ENCODE assay signal across 13 cellular contexts in the genomic region with DNA sequence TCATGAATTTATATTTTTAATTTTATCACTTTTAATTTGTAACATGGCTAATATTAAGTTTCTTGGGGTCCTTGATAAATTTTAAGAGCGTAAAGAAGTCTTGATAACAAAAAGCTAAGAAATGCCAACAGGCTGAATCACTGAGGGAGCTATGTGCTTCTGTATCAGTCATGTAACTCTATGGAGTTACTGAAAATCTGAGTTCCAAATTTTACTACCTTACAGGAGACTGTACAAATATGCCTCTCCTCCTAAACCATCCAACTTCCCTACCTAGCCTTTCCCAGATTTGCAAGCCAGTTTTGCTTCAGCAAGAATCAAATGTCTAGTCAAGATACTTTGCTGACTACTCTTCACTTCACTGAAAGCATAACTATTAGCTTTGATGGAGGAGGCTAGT. TPM values are rescaled to one million over a fixed set of nuclear protein-coding genes. Genes with fewer than 3 reads are reported as not detected.
DNase-seq lines count a peak whose midpoint lies in the region; ATAC-seq and TF ChIP-seq lines count a peak whose summit lies in the region.
"Had no signal": no experiment of that assay in that cellular context is flagged by ENCODE, and none has a peak within 500 bp of the region (broad histone marks: within the 10 kb centered on the region; RNA-seq: fewer than 3 reads in every experiment).

No MANE protein-coding gene starts in this region.

- H3K27ac Mint-ChIP-seq in HFFc6, result peak overlapping the region; percentile 89
- no peak overlapping the region for H3K27ac Mint-ChIP-seq in activated naive CD4-positive, alpha-beta T cell treated with anti-CD3 and anti-CD28 coated beads for 36 hours
- no peak overlapping the region for H3K27ac Mint-ChIP-seq in activated CD8-positive, alpha-beta T cell treated with anti-CD3 and anti-CD28 coated beads, Interleukin-2, amount 10 ng/mL, durations not matched to agents 7 days and 5 days
- H3K27ac Mint-ChIP-seq: activated CD4-positive, alpha-beta memory T cell treated with anti-CD3 and anti-CD28 coated beads, Interleukin-2, amount 10 ng/mL, durations not matched to agents 7 days and 5 days; activated naive CD8-positive, alpha-beta T cell treated with anti-CD3 and anti-CD28 coated beads for 36 hours; memory B cell had no signal

- H4K20me1 ChIP-seq in fibroblast of lung (ENCODE audit: control insufficient read depth, extremely low read depth, insufficient read depth, low read length), result no peaks in the 10 kb centered on the region

- peaks cover 96% of the 10 kb centered on the region for H3K4me1 Mint-ChIP-seq in HFFc6 (ENCODE audit: low read depth)
- H3K4me1 Mint-ChIP-seq in activated naive CD4-positive, alpha-beta T cell treated with anti-CD3 and anti-CD28 coated beads for 36 hours (ENCODE audit: low read depth), result peaks cover 1% of the 10 kb centered on the region
- peaks cover 5% of the 10 kb centered on the region for H3K4me1 Mint-ChIP-seq in activated CD8-positive, alpha-beta T cell treated with anti-CD3 and anti-CD28 coated beads, Interleukin-2, amount 10 ng/mL, durations not matched to agents 7 days and 5 days (ENCODE audit: low read depth)
- H3K4me1 Mint-ChIP-seq: activated naive CD8-positive, alpha-beta T cell treated with anti-CD3 and anti-CD28 coated beads for 36 hours; memory B cell had no signal

- peaks cover 79% of the 10 kb centered on the region for H3K36me3 Mint-ChIP-seq in HFFc6 (ENCODE audit: low read depth)
- H3K36me3 Mint-ChIP-seq in activated naive CD4-positive, alpha-beta T cell treated with anti-CD3 and anti-CD28 coated beads for 36 hours (ENCODE audit: low read depth), result peaks cover 27% of the 10 kb centered on the region
- H3K36me3 Mint-ChIP-seq in activated CD8-positive, alpha-beta T cell treated with anti-CD3 and anti-CD28 coated beads, Interleukin-2, amount 10 ng/mL, durations not matched to agents 7 days and 5 days (ENCODE audit: low read depth), result peaks cover 12% of the 10 kb centered on the region

- CTCF ChIA-PET in activated naive CD4-positive, alpha-beta T cell treated with anti-CD3 and anti-CD28 coated beads for 36 hours (lab: Charles Lee), result no interaction called here
- CTCF ChIA-PET in activated CD8-positive, alpha-beta T cell treated with anti-CD3 and anti-CD28 coated beads, Interleukin-2, amount 10 ng/mL, durations not matched to agents 7 days and 5 days (lab: Charles Lee), result interaction anchor here (1.0 kb wide), 1 partner anchor 55 kb away, joined by 3 read pairs; no protein-coding TSS in a partner anchor
- CTCF ChIA-PET in HEK293T (lab: Yijun Ruan, JAX), result interaction anchor here (0.6 kb wide), 1 partner anchor 418 kb away, joined by 3 read pairs; no protein-coding TSS in a partner anchor

- POLR2A ChIA-PET in activated CD8-positive, alpha-beta T cell treated with anti-CD3 and anti-CD28 coated beads, Interleukin-2, amount 10 ng/mL, durations not matched to agents 7 days and 5 days (lab: Charles Lee), result no interaction called here
- POLR2A ChIA-PET in HEK293T (lab: Yijun Ruan, JAX), result no interaction called here

- peak overlapping the region; percentile 80 for H3K27ac ChIP-seq in fibroblast of lung (ENCODE audit: insufficient read depth, low read length)

- H3K4me2 ChIP-seq in fibroblast of lung (ENCODE audit: extremely low read depth, insufficient read depth, low read length) (peak overlapping the region; percentile 72), skeletal muscle satellite cell (ENCODE audit: low read length) (peak overlapping the region; percentile 57)

- peaks cover 73% of the 10 kb centered on the region for H3K27me3 Mint-ChIP-seq in HFFc6 (ENCODE audit: insufficient read depth)
- no peaks in the 10 kb centered on the region for H3K27me3 Mint-ChIP-seq in activated naive CD4-positive, alpha-beta T cell treated with anti-CD3 and anti-CD28 coated beads for 36 hours (ENCODE audit: low read depth)
- no peaks in the 10 kb centered on the region for H3K27me3 Mint-ChIP-seq in activated CD8-positive, alpha-beta T cell treated with anti-CD3 and anti-CD28 coated beads, Interleukin-2, amount 10 ng/mL, durations not matched to agents 7 days and 5 days (ENCODE audit: low read depth)
- H3K27me3 Mint-ChIP-seq: activated CD4-positive, alpha-beta memory T cell treated with anti-CD3 and anti-CD28 coated beads, Interleukin-2, amount 10 ng/mL, durations not matched to agents 7 days and 5 days; activated naive CD8-positive, alpha-beta T cell treated with anti-CD3 and anti-CD28 coated beads for 36 hours; memory B cell had no signal

- H3K36me3 ChIP-seq in fibroblast of lung (ENCODE audit: control insufficient read depth, insufficient read depth, low read length) (peaks cover 5% of the 10 kb centered on the region), skeletal muscle satellite cell (ENCODE audit: insufficient read depth, low read length) (peaks cover 46% of the 10 kb centered on the region)

- TF ChIP-seq CTCF in HFFc6 (IDR thresholded peaks at IDR 0.05) (no peak), fibroblast of lung (conservative IDR thresholded peaks at IDR 0.05 in 1 of 2, IDR thresholded peaks at IDR 0.05 in 1 of 2; ENCODE audit: low read depth in 1 of 2, low read length in 2 of 2) (no peak)

- intact Hi-C loops in activated naive CD4-positive, alpha-beta T cell treated with anti-CD3 and anti-CD28 coated beads for 36 hours (cut with micrococcal nuclease), result no loop called here

- ATAC-seq in SK-N-SH treated with all-trans-retinoic acid at 6 μM for 48 hours, result peak; percentile 53
- no peak for ATAC-seq in activated CD8-positive, alpha-beta T cell treated with anti-CD3 and anti-CD28 coated beads, Interleukin-2, amount 10 ng/mL, durations not matched to agents 7 days and 5 days
- ATAC-seq: sciatic nerve had no signal

- H3K27me3 ChIP-seq in fibroblast of lung (ENCODE audit: control insufficient read depth, insufficient read depth, low read length), result no peaks in the 10 kb centered on the region
- H3K27me3 ChIP-seq in skeletal muscle satellite cell (ENCODE audit: control insufficient read depth, insufficient read depth, low read length), result no peaks in the 10 kb centered on the region

- H3K9me3 Mint-ChIP-seq in HFFc6, result peaks cover 37% of the 10 kb centered on the region
- no peaks in the 10 kb centered on the region for H3K9me3 Mint-ChIP-seq in activated naive CD4-positive, alpha-beta T cell treated with anti-CD3 and anti-CD28 coated beads for 36 hours
- H3K9me3 Mint-ChIP-seq in activated CD8-positive, alpha-beta T cell treated with anti-CD3 and anti-CD28 coated beads, Interleukin-2, amount 10 ng/mL, durations not matched to agents 7 days and 5 days (ENCODE audit: insufficient read depth), result no peaks in the 10 kb centered on the region
- H3K9me3 Mint-ChIP-seq: activated CD4-positive, alpha-beta memory T cell treated with anti-CD3 and anti-CD28 coated beads, Interleukin-2, amount 10 ng/mL, durations not matched to agents 7 days and 5 days; activated naive CD8-positive, alpha-beta T cell treated with anti-CD3 and anti-CD28 coated beads for 36 hours; memory B cell had no signal

- DNase-seq in HFFc6, result peak; percentile 60
- DNase-seq in fibroblast of lung (ENCODE audit: low read depth in 2 of 2), result peak; percentile 53 to 86
- no peak for DNase-seq in central memory CD4-positive, alpha-beta T cell
- DNase-seq in activated naive CD4-positive, alpha-beta T cell treated with anti-CD3 and anti-CD28 coated beads for 36 hours, result no peak
- DNase-seq in activated CD8-positive, alpha-beta T cell treated with anti-CD3 and anti-CD28 coated beads, Interleukin-2, amount 10 ng/mL, durations not matched to agents 7 days and 5 days, result no peak
- no peak for DNase-seq in HEK293T (ENCODE audit: extremely low spot score)
- DNase-seq: activated CD4-positive, alpha-beta memory T cell treated with anti-CD3 and anti-CD28 coated beads, Interleukin-2, amount 10 ng/mL, durations not matched to agents 7 days and 5 days; activated naive CD8-positive, alpha-beta T cell treated with anti-CD3 and anti-CD28 coated beads for 36 hours; foreskin melanocyte had no signal

- no peak overlapping the region for H2AFZ ChIP-seq in fibroblast of lung (ENCODE audit: low read length)

- no peak overlapping the region for H3K4me3 ChIP-seq in fibroblast of lung (replicated peaks in 1 of 4; ENCODE audit: control extremely low read depth in 1 of 4, insufficient read depth in 1 of 4, low read depth in 3 of 4, low read length in 4 of 4)
- H3K4me3 ChIP-seq in skeletal muscle satellite cell (ENCODE audit: low read length), result no peak overlapping the region

- H3K79me2 ChIP-seq in fibroblast of lung (ENCODE audit: control insufficient read depth, insufficient read depth, low read length), result peaks cover 41% of the 10 kb centered on the region

- no peaks in the 10 kb centered on the region for H3K9me3 ChIP-seq in fibroblast of lung (ENCODE audit: control insufficient read depth, insufficient read depth, low read depth, low read length)
- no peaks in the 10 kb centered on the region for H3K9me3 ChIP-seq in skeletal muscle satellite cell (replicated peaks; ENCODE audit: low read length)

- H3K4me1 ChIP-seq in fibroblast of lung (ENCODE audit: control insufficient read depth, extremely low read depth, insufficient read depth, low read length) (peaks cover 21% of the 10 kb centered on the region), skeletal muscle satellite cell (ENCODE audit: control insufficient read depth, insufficient read depth, low read length) (peaks cover 97% of the 10 kb centered on the region)

- H3K4me3 Mint-ChIP-seq in HFFc6, result peak overlapping the region; percentile 71
- no peak overlapping the region for H3K4me3 Mint-ChIP-seq in activated naive CD4-positive, alpha-beta T cell treated with anti-CD3 and anti-CD28 coated beads for 36 hours
- H3K4me3 Mint-ChIP-seq in activated CD8-positive, alpha-beta T cell treated with anti-CD3 and anti-CD28 coated beads, Interleukin-2, amount 10 ng/mL, durations not matched to agents 7 days and 5 days, result no peak overlapping the region
- H3K4me3 Mint-ChIP-seq: activated CD4-positive, alpha-beta memory T cell treated with anti-CD3 and anti-CD28 coated beads, Interleukin-2, amount 10 ng/mL, durations not matched to agents 7 days and 5 days; activated naive CD8-positive, alpha-beta T cell treated with anti-CD3 and anti-CD28 coated beads for 36 hours; memory B cell had no signal

- H3K9ac ChIP-seq in fibroblast of lung (ENCODE audit: insufficient read depth, low read length) (peak overlapping the region; percentile 40), skeletal muscle satellite cell (ENCODE audit: low read depth, low read length) (peak overlapping the region; percentile 87)

TF ChIP-seq in SK-N-SH treated with all-trans-retinoic acid at 6 μM for 48 hours, 23 proteins besides CTCF, POLR2A, EP300 and RAD21 (continues in another document):
- TF ChIP-seq ESRRG (CRISPR knock-in tag; IDR thresholded peaks at IDR 0.05), result no peak

RNA-seq across cellular contexts. Expression of a gene that starts 35.7 kb away (rescaled TPM):
- total RNA-seq in HFFc6 (2021; fragmentation: NEBNext Ultra II Directional; extraction: Animal tissue kit (Norgen Biotek cat#: 25700)), result 100 to 1,000 TPM; 113 to 126 (median 120) TPM
- total RNA-seq in fibroblast of lung, result 55.2 and 64.7 TPM in 2 replicates
- 59.7 and 86.9 TPM in 2 replicates for polyA plus RNA-seq in fibroblast of lung
- polyA plus RNA-seq in fibroblast of lung (2012), result 56.6 and 73.1 TPM in 2 replicates
- 4.0 and 7.9 TPM in 2 replicates for polyA minus RNA-seq in fibroblast of lung (ENCODE audit: low replicate concordance)
- total RNA-seq in skeletal muscle satellite cell (2012; rRNA removed), result 58.1 and 63.3 TPM in 2 replicates
- total RNA-seq in activated naive CD4-positive, alpha-beta T cell treated with anti-CD3 and anti-CD28 coated beads for 36 hours, result 1 to 10 TPM; 6.5 to 8.2 TPM
- 10 to 100 TPM; 17.3 to 20.3 TPM for total RNA-seq in activated CD8-positive, alpha-beta T cell treated with anti-CD3 and anti-CD28 coated beads, Interleukin-2, amount 10 ng/mL, durations not matched to agents 7 days and 5 days

Comparison
In these comparisons a context has a peak if more than half of its experiments do, and no peak if none do; other contexts are left out.
1. DNase-seq: peak in HFFc6 (single experiment) and fibroblast of lung (2 of 2); none in central memory CD4-positive, alpha-beta T cell (single experiment), activated naive CD4-positive, alpha-beta T cell treated with anti-CD3 and anti-CD28 coated beads for 36 hours (single experiment), activated CD8-positive, alpha-beta T cell treated with anti-CD3 and anti-CD28 coated beads, Interleukin-2, amount 10 ng/mL, durations not matched to agents 7 days and 5 days (single experiment) and HEK293T (single experiment).